ENCODE assay signal across 14 cellular contexts in genomic region chr11:640021-640706, GRCh38. TPM values are rescaled to one million over a fixed set of nuclear protein-coding genes. Genes with fewer than 3 reads are reported as not detected.
DNase-seq lines count a peak whose midpoint lies in the region; ATAC-seq, FAIRE-seq and TF ChIP-seq lines count a peak whose summit lies in the region.
"Had no signal": no experiment of that assay in that cellular context is flagged by ENCODE, and none has a peak within 500 bp of the region (broad histone marks: within the 10 kb centered on the region; RNA-seq: fewer than 3 reads in every experiment).

No MANE protein-coding gene starts in this region.

- no peak for FAIRE-seq in GM19239 (lab: Jason Lieb, UNC)

- no peak overlapping the region for H3K27ac Mint-ChIP-seq in activated CD4-positive, alpha-beta T cell treated with anti-CD3 and anti-CD28 coated beads for 36 hours
- H3K27ac Mint-ChIP-seq in dendritic cell treated with granulocyte-macrophage colony-stimulating factor and Interleukin-4, amounts not matched to agents 40 ng/mL and 50 ng/mL, for 4 days = peak overlapping the region; percentile 71

- intact Hi-C loops in activated CD4-positive, alpha-beta T cell treated with anti-CD3 and anti-CD28 coated beads for 36 hours (cut with DNase I, micrococcal nuclease) = no loop called here
- intact Hi-C loops in dendritic cell treated with granulocyte-macrophage colony-stimulating factor and Interleukin-4, amounts not matched to agents 40 ng/mL and 50 ng/mL, for 4 days (cut with micrococcal nuclease) = no loop called here

- H3K27me3 Mint-ChIP-seq in activated CD4-positive, alpha-beta T cell treated with anti-CD3 and anti-CD28 coated beads for 36 hours = peaks cover 32% of the 10 kb centered on the region
- peaks cover 55% of the 10 kb centered on the region for H3K27me3 Mint-ChIP-seq in dendritic cell treated with granulocyte-macrophage colony-stimulating factor and Interleukin-4, amounts not matched to agents 40 ng/mL and 50 ng/mL, for 4 days

- TF ChIP-seq CTCF in neutrophil (IDR thresholded peaks at IDR 0.05) = no peak

- CTCF ChIA-PET in activated CD4-positive, alpha-beta T cell treated with anti-CD3 and anti-CD28 coated beads for 36 hours (lab: Charles Lee) = no interaction called here

- ATAC-seq in activated CD4-positive, alpha-beta T cell treated with anti-CD3 and anti-CD28 coated beads for 36 hours = peak; percentile 26
- ATAC-seq: sciatic nerve had no signal

- no peaks in the 10 kb centered on the region for H3K36me3 Mint-ChIP-seq in activated CD4-positive, alpha-beta T cell treated with anti-CD3 and anti-CD28 coated beads for 36 hours (ENCODE audit: low read depth)
- H3K36me3 Mint-ChIP-seq in dendritic cell treated with granulocyte-macrophage colony-stimulating factor and Interleukin-4, amounts not matched to agents 40 ng/mL and 50 ng/mL, for 4 days (ENCODE audit: low read depth) = peaks cover 61% of the 10 kb centered on the region

- no peak overlapping the region for H3K27ac ChIP-seq in neutrophil
- H3K27ac ChIP-seq: SJSA1 had no signal

- POLR2A ChIA-PET in activated CD4-positive, alpha-beta T cell treated with anti-CD3 and anti-CD28 coated beads for 36 hours (lab: Charles Lee) = interaction anchor here (0.6 kb wide), 1 partner anchor 11 kb away, joined by 4 read pairs; no protein-coding TSS in a partner anchor

- peak overlapping the region; percentile 49 to 62 for H3K4me3 ChIP-seq in neutrophil (ENCODE audit: low read depth in 1 of 2, low read length in 1 of 2)
- H3K4me3 ChIP-seq: SJSA1 had no signal

- no peaks in the 10 kb centered on the region for H3K9me3 Mint-ChIP-seq in activated CD4-positive, alpha-beta T cell treated with anti-CD3 and anti-CD28 coated beads for 36 hours (ENCODE audit: low read depth)
- no peaks in the 10 kb centered on the region for H3K9me3 Mint-ChIP-seq in dendritic cell treated with granulocyte-macrophage colony-stimulating factor and Interleukin-4, amounts not matched to agents 40 ng/mL and 50 ng/mL, for 4 days

- peaks cover 24% of the 10 kb centered on the region for H3K36me3 ChIP-seq in neutrophil
- H3K36me3 ChIP-seq: SJSA1 had no signal

- H3K4me1 ChIP-seq in neutrophil (ENCODE audit: control insufficient read depth in 1 of 2, insufficient read depth in 1 of 2, low read depth in 1 of 2, low read length in 1 of 2) = peaks cover 11 to 20% of the 10 kb centered on the region in 2 experiments
- H3K4me1 ChIP-seq: SJSA1 had no signal

- H3K27me3 ChIP-seq in neutrophil = peaks cover 63% of the 10 kb centered on the region
- H3K27me3 ChIP-seq: SJSA1 had no signal

- no peak for DNase-seq in activated CD4-positive, alpha-beta T cell treated with anti-CD3 and anti-CD28 coated beads for 36 hours
- no peak for DNase-seq in activated CD4-positive, alpha-beta T cell treated with anti-CD3 and anti-CD28 coated beads for 1 hour
- DNase-seq in SW 1271 (lab: John Stamatoyannopoulos, UW) (no peak), GM19239 (ENCODE audit: insufficient read length, low spot score) (no peak)
- DNase-seq: activated CD4-positive, CD25-positive, alpha-beta regulatory T cell treated with anti-CD3 and anti-CD28 coated beads, Interleukin-2, amount 50 U/mL, for 72 hours; activated gamma-delta T cell; central memory CD4-positive, alpha-beta T cell; KBM-7; NCI-H187 had no signal

- H3K4me3 Mint-ChIP-seq in activated CD4-positive, alpha-beta T cell treated with anti-CD3 and anti-CD28 coated beads for 36 hours = no peak overlapping the region
- peak overlapping the region; percentile 64 for H3K4me3 Mint-ChIP-seq in dendritic cell treated with granulocyte-macrophage colony-stimulating factor and Interleukin-4, amounts not matched to agents 40 ng/mL and 50 ng/mL, for 4 days

- peaks cover 16% of the 10 kb centered on the region for H3K4me1 Mint-ChIP-seq in activated CD4-positive, alpha-beta T cell treated with anti-CD3 and anti-CD28 coated beads for 36 hours
- H3K4me1 Mint-ChIP-seq in dendritic cell treated with granulocyte-macrophage colony-stimulating factor and Interleukin-4, amounts not matched to agents 40 ng/mL and 50 ng/mL, for 4 days (ENCODE audit: low read depth) = peaks cover 26% of the 10 kb centered on the region

- H3K9me3 ChIP-seq in neutrophil = no peaks in the 10 kb centered on the region
- H3K9me3 ChIP-seq: SJSA1 had no signal

RNA-seq across cellular contexts. Expression of gene DRD4, which starts 3.1 kb away (rescaled TPM):
- under 1 TPM; 0.30 to 0.47 TPM for total RNA-seq in activated CD4-positive, alpha-beta T cell treated with anti-CD3 and anti-CD28 coated beads for 36 hours
- total RNA-seq: A172, SJSA1 had no signal

RNA-seq across cellular contexts. Expression of gene SCT, which starts 13.2 kb away (rescaled TPM):
- not detected for total RNA-seq in activated CD4-positive, alpha-beta T cell treated with anti-CD3 and anti-CD28 coated beads for 36 hours
- total RNA-seq: A172, sciatic nerve, SJSA1 had no signal

RNA-seq across cellular contexts. Expression of gene CDHR5, which starts 15.4 kb away (rescaled TPM):
- not detected for total RNA-seq in activated CD4-positive, alpha-beta T cell treated with anti-CD3 and anti-CD28 coated beads for 36 hours
- total RNA-seq: A172, sciatic nerve, SJSA1 had no signal

RNA-seq across cellular contexts. Expression of gene IRF7, which starts 24.4 kb away (rescaled TPM):
- total RNA-seq in activated CD4-positive, alpha-beta T cell treated with anti-CD3 and anti-CD28 coated beads for 36 hours = 10 to 100 TPM; 57.1 to 62.6 TPM

RNA-seq across cellular contexts. Expression of gene DEAF1, which starts 54.9 kb away (rescaled TPM):
- total RNA-seq in activated CD4-positive, alpha-beta T cell treated with anti-CD3 and anti-CD28 coated beads for 36 hours = 10 to 100 TPM; 47.4 to 56.6 TPM
